Comparison of ENCODE assay signal across 2 cellular contexts in the genomic region with DNA sequence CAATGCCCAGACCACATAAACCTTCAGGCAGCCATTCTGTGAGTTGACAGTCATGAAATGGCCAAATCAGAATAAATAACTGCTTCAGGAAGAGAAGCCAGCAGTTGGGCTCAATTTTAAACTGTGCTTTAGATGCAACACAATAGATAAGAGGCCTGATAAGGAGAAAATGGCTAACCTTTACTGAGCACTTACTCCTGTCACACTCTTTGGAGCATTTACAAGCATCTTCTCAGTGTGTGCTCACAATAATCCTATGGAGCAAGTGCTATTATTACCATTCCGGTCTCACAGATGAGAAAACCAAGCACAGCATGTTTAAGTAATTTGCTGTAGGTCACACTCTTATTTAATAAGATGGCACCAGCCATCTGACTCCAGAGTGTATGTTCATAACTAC.
TF ChIP-seq lines count a peak whose summit lies in the region.

No MANE protein-coding gene starts in this region.

TF ChIP-seq in IMR-90, 13 proteins besides CTCF, POLR2A, EP300 and RAD21:
- no peak for TF ChIP-seq FOS (IDR thresholded peaks at IDR 0.05; ENCODE audit: low read depth, low read length)
- no peak for TF ChIP-seq MXI1 (IDR thresholded peaks at IDR 0.05; ENCODE audit: borderline replicate concordance, low read depth, low read length)
- no peak for TF ChIP-seq SMC3 (IDR thresholded peaks at IDR 0.05; ENCODE audit: low read depth, low read length)
- TF ChIP-seq, protein P1, sequence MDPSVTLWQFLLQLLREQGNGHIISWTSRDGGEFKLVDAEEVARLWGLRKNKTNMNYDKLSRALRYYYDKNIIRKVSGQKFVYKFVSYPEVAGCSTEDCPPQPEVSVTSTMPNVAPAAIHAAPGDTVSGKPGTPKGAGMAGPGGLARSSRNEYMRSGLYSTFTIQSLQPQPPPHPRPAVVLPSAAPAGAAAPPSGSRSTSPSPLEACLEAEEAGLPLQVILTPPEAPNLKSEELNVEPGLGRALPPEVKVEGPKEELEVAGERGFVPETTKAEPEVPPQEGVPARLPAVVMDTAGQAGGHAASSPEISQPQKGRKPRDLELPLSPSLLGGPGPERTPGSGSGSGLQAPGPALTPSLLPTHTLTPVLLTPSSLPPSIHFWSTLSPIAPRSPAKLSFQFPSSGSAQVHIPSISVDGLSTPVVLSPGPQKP (IDR thresholded peaks at IDR 0.05; ENCODE audit: borderline replicate concordance, low read depth, low read length): no peak
- no peak for TF ChIP-seq MAFK (IDR thresholded peaks at IDR 0.05; ENCODE audit: low read depth, low read length)
- TF ChIP-seq BHLHE40 (IDR thresholded peaks at IDR 0.05; ENCODE audit: low read depth, low read length): no peak
- TF ChIP-seq CHD1 (IDR thresholded peaks at IDR 0.05; ENCODE audit: low read depth, low read length): no peak
- no peak for TF ChIP-seq RCOR1 (IDR thresholded peaks at IDR 0.05; ENCODE audit: insufficient replicate concordance, low read length)
- TF ChIP-seq, protein P2, sequence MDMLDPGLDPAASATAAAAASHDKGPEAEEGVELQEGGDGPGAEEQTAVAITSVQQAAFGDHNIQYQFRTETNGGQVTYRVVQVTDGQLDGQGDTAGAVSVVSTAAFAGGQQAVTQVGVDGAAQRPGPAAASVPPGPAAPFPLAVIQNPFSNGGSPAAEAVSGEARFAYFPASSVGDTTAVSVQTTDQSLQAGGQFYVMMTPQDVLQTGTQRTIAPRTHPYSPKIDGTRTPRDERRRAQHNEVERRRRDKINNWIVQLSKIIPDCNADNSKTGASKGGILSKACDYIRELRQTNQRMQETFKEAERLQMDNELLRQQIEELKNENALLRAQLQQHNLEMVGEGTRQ (IDR thresholded peaks at IDR 0.05; ENCODE audit: low read depth, low read length): no peak
- no peak for TF ChIP-seq MAZ (IDR thresholded peaks at IDR 0.05; ENCODE audit: borderline replicate concordance, low read depth, low read length)
- TF ChIP-seq NFE2L2 (IDR thresholded peaks at IDR 0.05; ENCODE audit: low read depth, low read length): no peak
- no peak for TF ChIP-seq CEBPB (IDR thresholded peaks at IDR 0.05; ENCODE audit: low read depth, low read length)
- TF ChIP-seq RFX5 (IDR thresholded peaks at IDR 0.05; ENCODE audit: low read depth, low read length): no peak
TF ChIP-seq in IMR-90: peak in this region for 0.

TF ChIP-seq in GM23338, 12 proteins besides CTCF, POLR2A, EP300 and RAD21:
- TF ChIP-seq EZH2 (IDR thresholded peaks at IDR 0.05; ENCODE audit: low read depth, unreplicated experiment) (no peak), NANOG (IDR thresholded peaks at IDR 0.05; ENCODE audit: borderline replicate concordance) (no peak), ZNF462 (CRISPR knock-in tag; IDR thresholded peaks at IDR 0.05) (no peak), ETS1 (IDR thresholded peaks at IDR 0.05) (no peak), REST (IDR thresholded peaks at IDR 0.05; ENCODE audit: unreplicated experiment) (no peak), CREB1 (CRISPR knock-in tag; IDR thresholded peaks at IDR 0.05; ENCODE audit: low read depth) (no peak), ZNF331 (CRISPR knock-in tag; IDR thresholded peaks at IDR 0.05; ENCODE audit: low read depth) (no peak), ZNF114 (CRISPR knock-in tag; IDR thresholded peaks at IDR 0.05) (no peak), POLR2AphosphoS5 (IDR thresholded peaks at IDR 0.05; ENCODE audit: low read depth) (no peak), STAT1 (IDR thresholded peaks at IDR 0.05; ENCODE audit: unreplicated experiment) (no peak), EZH2phosphoT487 (IDR thresholded peaks at IDR 0.05; ENCODE audit: unreplicated experiment) (no peak), JUNB (IDR thresholded peaks at IDR 0.05; ENCODE audit: unreplicated experiment) (no peak)
